ENCODE assay signal across 8 cellular contexts in the genomic region with DNA sequence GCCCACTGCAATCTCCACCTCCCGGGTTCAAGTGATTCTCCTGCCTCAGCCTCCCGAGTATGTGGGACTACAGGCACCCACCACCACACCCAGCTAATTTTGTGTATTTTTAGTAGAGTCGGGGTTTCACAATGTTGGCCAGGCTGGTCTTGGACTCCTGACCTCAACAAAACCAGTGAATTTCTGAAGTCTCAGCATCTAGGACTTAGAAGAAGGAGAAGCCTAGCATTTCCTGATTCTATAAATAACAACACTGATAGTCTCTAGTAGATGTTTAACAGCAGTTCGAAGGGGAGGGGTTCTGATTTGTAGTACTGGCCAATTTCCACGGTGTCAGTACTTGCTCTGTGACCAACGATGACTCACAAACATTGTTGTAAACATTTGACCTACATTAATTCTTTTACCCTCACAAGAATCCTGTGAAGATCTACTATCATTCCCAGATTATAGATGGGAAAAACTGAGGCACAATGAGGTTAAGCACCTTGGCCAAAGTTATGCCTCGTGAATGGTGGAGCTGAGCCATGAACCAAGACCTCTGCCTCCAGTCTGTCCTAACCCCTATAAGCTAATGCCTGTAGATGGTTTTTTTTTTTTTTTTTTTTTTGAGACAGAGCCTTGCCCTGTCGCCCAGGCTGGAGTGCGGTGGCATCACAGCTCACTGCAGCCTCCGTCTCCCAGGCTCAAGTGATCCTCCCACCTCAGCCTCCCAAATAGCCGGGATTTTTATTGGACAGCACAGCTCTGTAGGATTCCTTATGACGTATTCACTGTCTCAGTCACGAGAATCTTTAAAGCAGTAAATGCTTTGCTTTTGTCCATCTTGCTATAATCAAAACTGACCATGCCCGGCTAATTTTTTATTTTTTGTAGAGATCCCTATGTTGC.
DNase-seq lines count a peak whose midpoint lies in the region; ATAC-seq and TF ChIP-seq lines count a peak whose summit lies in the region.

No MANE protein-coding gene starts in this region.

- peaks cover 38% of the 10 kb centered on the region for H3K36me3 Mint-ChIP-seq in T-helper 1 cell treated with Interleukin-12 subunit alpha and Interleukin-12 subunit beta and Interleukin-4 antibody, amounts not matched to agents 30 μg/mL and 1 μg/mL, for 36 hours (ENCODE audit: low read depth)

- intact Hi-C loops in head of caudate nucleus (cut with DNase I): loop anchor here (5.0 kb wide), 1 partner anchor 83 kb away; a partner anchor contains a TSS

- peaks cover 26% of the 10 kb centered on the region for H3K4me1 Mint-ChIP-seq in T-helper 1 cell treated with Interleukin-12 subunit alpha and Interleukin-12 subunit beta and Interleukin-4 antibody, amounts not matched to agents 30 μg/mL and 1 μg/mL, for 36 hours (ENCODE audit: low read depth)

- no peak for TF ChIP-seq CTCF in fibroblast of mammary gland (conservative IDR thresholded peaks at IDR 0.05; ENCODE audit: control insufficient read depth, insufficient read depth, low read depth, low read length)
- TF ChIP-seq CTCF in retinal pigment epithelial cell (conservative IDR thresholded peaks at IDR 0.05; ENCODE audit: low read depth, low read length): no peak

- H3K27me3 Mint-ChIP-seq in T-helper 1 cell treated with Interleukin-12 subunit alpha and Interleukin-12 subunit beta and Interleukin-4 antibody, amounts not matched to agents 30 μg/mL and 1 μg/mL, for 36 hours (ENCODE audit: low read depth): no peaks in the 10 kb centered on the region

- DNase-seq in HCEC 1CT (peak; percentile 99), fibroblast of mammary gland (ENCODE audit: low read depth) (peak; percentile 97), retinal pigment epithelial cell (ENCODE audit: low read depth) (peak; percentile 56), head of caudate nucleus (no peak), NCI-H748 treated with DMSO at 0.1 percent for 48 hours (lab: John Stamatoyannopoulos, UW) (no peak)
- no peak for DNase-seq in activated CD8-positive, alpha-beta memory T cell treated with anti-CD3 and anti-CD28 coated beads for 24 hours

- H3K4me3 ChIP-seq in fibroblast of mammary gland (ENCODE audit: control insufficient read depth, low read depth, low read length): no peak overlapping the region
- H3K4me3 ChIP-seq in retinal pigment epithelial cell (ENCODE audit: low read length): no peak overlapping the region

- H3K9me3 Mint-ChIP-seq in T-helper 1 cell treated with Interleukin-12 subunit alpha and Interleukin-12 subunit beta and Interleukin-4 antibody, amounts not matched to agents 30 μg/mL and 1 μg/mL, for 36 hours: no peaks in the 10 kb centered on the region

- H3K27ac Mint-ChIP-seq in T-helper 1 cell treated with Interleukin-12 subunit alpha and Interleukin-12 subunit beta and Interleukin-4 antibody, amounts not matched to agents 30 μg/mL and 1 μg/mL, for 36 hours: peak overlapping the region; percentile 71

- peak overlapping the region; percentile 39 for H3K4me3 Mint-ChIP-seq in T-helper 1 cell treated with Interleukin-12 subunit alpha and Interleukin-12 subunit beta and Interleukin-4 antibody, amounts not matched to agents 30 μg/mL and 1 μg/mL, for 36 hours

- no peak for ATAC-seq in HG02840 (IDR thresholded peaks at IDR 0.05; ENCODE audit: low FRiP score, unreplicated experiment)

Comparison
In these comparisons a context has a peak if more than half of its experiments do, and no peak if none do; other contexts are left out.
1. DNase-seq: peak in HCEC 1CT (single experiment), fibroblast of mammary gland (single experiment) and retinal pigment epithelial cell (single experiment); none in head of caudate nucleus (0 of 42), NCI-H748 treated with DMSO at 0.1 percent for 48 hours (single experiment) and activated CD8-positive, alpha-beta memory T cell treated with anti-CD3 and anti-CD28 coated beads for 24 hours (single experiment).